ENCODE assay signal across 1 cellular context in the genomic region with DNA sequence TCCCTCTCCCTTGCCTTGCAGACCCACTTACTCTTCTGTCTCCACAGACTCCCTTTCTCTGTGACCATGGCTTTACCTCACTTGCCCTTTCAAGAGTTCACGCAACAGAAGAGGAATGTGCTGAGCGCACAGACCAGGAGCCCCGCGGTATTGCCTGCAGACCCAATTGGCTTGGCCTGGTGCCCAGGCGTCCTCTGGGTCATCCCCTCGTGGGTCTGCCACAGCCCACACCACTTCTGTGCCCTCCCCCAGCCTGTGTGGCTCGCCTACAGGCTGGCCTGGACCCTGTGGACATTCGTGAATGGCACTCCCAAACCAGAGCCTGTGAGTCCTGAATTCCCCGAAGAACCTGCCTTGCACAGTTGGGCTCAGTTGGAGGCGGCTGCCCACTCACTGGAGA.
TF ChIP-seq lines count a peak whose summit lies in the region.

No MANE protein-coding gene starts in this region.

TF ChIP-seq in HepG2, 621 proteins besides CTCF, POLR2A, EP300 and RAD21 (continued from another document):
- TF ChIP-seq, protein P1, sequence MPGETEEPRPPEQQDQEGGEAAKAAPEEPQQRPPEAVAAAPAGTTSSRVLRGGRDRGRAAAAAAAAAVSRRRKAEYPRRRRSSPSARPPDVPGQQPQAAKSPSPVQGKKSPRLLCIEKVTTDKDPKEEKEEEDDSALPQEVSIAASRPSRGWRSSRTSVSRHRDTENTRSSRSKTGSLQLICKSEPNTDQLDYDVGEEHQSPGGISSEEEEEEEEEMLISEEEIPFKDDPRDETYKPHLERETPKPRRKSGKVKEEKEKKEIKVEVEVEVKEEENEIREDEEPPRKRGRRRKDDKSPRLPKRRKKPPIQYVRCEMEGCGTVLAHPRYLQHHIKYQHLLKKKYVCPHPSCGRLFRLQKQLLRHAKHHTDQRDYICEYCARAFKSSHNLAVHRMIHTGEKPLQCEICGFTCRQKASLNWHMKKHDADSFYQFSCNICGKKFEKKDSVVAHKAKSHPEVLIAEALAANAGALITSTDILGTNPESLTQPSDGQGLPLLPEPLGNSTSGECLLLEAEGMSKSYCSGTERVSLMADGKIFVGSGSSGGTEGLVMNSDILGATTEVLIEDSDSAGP (CRISPR knock-in tag; IDR thresholded peaks at IDR 0.05; ENCODE audit: borderline replicate concordance) = no peak
- TF ChIP-seq, protein P2, sequence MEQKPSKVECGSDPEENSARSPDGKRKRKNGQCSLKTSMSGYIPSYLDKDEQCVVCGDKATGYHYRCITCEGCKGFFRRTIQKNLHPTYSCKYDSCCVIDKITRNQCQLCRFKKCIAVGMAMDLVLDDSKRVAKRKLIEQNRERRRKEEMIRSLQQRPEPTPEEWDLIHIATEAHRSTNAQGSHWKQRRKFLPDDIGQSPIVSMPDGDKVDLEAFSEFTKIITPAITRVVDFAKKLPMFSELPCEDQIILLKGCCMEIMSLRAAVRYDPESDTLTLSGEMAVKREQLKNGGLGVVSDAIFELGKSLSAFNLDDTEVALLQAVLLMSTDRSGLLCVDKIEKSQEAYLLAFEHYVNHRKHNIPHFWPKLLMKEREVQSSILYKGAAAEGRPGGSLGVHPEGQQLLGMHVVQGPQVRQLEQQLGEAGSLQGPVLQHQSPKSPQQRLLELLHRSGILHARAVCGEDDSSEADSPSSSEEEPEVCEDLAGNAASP (CRISPR knock-in tag; IDR thresholded peaks at IDR 0.05; ENCODE audit: borderline replicate concordance) = peak; percentile 67; the same call in 1 of the 2 replicates
- TF ChIP-seq HCFC1 (IDR thresholded peaks at IDR 0.05; ENCODE audit: low read depth, low read length) (no peak), CENPT (CRISPR knock-in tag; IDR thresholded peaks at IDR 0.05; ENCODE audit: low read depth) (0 out of 2 replicates have a peak, but pooled peaks have one; percentile 45), ZNF263 (CRISPR knock-in tag; IDR thresholded peaks at IDR 0.05) (no peak), FOXC1 (CRISPR knock-in tag; IDR thresholded peaks at IDR 0.05; ENCODE audit: borderline replicate concordance) (no peak), ZNF775 (CRISPR knock-in tag; IDR thresholded peaks at IDR 0.05; ENCODE audit: borderline replicate concordance) (no peak), NFE2L2 (IDR thresholded peaks at IDR 0.05; ENCODE audit: low read length) (no peak), SRSF4 (IDR thresholded peaks at IDR 0.05; ENCODE audit: low read depth, low read length, poor library complexity, severe bottlenecking) (no peak), SP5 (CRISPR knock-in tag; IDR thresholded peaks at IDR 0.05; ENCODE audit: borderline replicate concordance, low read depth) (no peak), ZNF30 (CRISPR knock-in tag; IDR thresholded peaks at IDR 0.05) (0 out of 2 replicates have a peak, but pooled peaks have one; percentile 53), ZNF746 (CRISPR knock-in tag; IDR thresholded peaks at IDR 0.05) (no peak)
